ENCODE assay signal across 27 cellular contexts in genomic region chr1:200381256-200381980, GRCh38. TPM values are rescaled to one million over a fixed set of nuclear protein-coding genes. Genes with fewer than 3 reads are reported as not detected.
A peak's percentile ranks its signal among the peaks of the same experiment; 100 is the strongest.
DNase-seq lines count a peak whose midpoint lies in the region; ATAC-seq, FAIRE-seq and TF ChIP-seq lines count a peak whose summit lies in the region.
"Had no signal": no experiment of that assay in that cellular context is flagged by ENCODE, and none has a peak within 500 bp of the region (broad histone marks: within the 10 kb centered on the region; RNA-seq: fewer than 3 reads in every experiment).

No MANE protein-coding gene starts in this region.

- no peak overlapping the region for H3K4me3 Mint-ChIP-seq in naive thymus-derived CD4-positive, alpha-beta T cell
- H3K4me3 Mint-ChIP-seq: activated CD8-positive, alpha-beta T cell treated with anti-CD3 and anti-CD28 coated beads, Interleukin-2, amount 10 ng/mL, durations not matched to agents 7 days and 5 days; activated naive CD4-positive, alpha-beta T cell treated with anti-CD3 and anti-CD28 coated beads, Interleukin-2, amount 10 ng/mL, durations not matched to agents 7 days and 5 days; B cell; CD8-positive, alpha-beta T cell; neural progenitor cell had no signal

- no peak for TF ChIP-seq RAD21 in HepG2 (CRISPR knock-in tag; IDR thresholded peaks at IDR 0.05)

- H3K9me3 ChIP-seq in right lobe of liver: no peaks in the 10 kb centered on the region
- H3K9me3 ChIP-seq in HepG2 (ENCODE audit: low read length): no peaks in the 10 kb centered on the region
- no peaks in the 10 kb centered on the region for H3K9me3 ChIP-seq in Panc1 (ENCODE audit: control insufficient read depth, insufficient read depth, low read depth, low read length)
- H3K9me3 ChIP-seq in naive thymus-derived CD4-positive, alpha-beta T cell (ENCODE audit: control insufficient read depth in 2 of 3, low read length in 3 of 3): no peaks in the 10 kb centered on the region
- H3K9me3 ChIP-seq: adrenal gland, body of pancreas, Peyer's patch, testis had no signal

- peaks cover 0 to 6% (median 0%) of the 10 kb centered on the region in 7 donors for H3K4me1 Mint-ChIP-seq in naive thymus-derived CD4-positive, alpha-beta T cell
- H3K4me1 Mint-ChIP-seq: neural progenitor cell had no signal

- TF ChIP-seq CTCF in right lobe of liver (IDR thresholded peaks at IDR 0.05): no peak
- TF ChIP-seq CTCF in HepG2 (CRISPR knock-in tag; IDR thresholded peaks at IDR 0.05): no peak
- no peak for TF ChIP-seq CTCF in Panc1 (IDR thresholded peaks at IDR 0.05)

- H4K20me1 ChIP-seq in HepG2 (ENCODE audit: insufficient read depth, low read length): no peaks in the 10 kb centered on the region

- no peak for TF ChIP-seq POLR2A in right lobe of liver (IDR thresholded peaks at IDR 0.05)
- TF ChIP-seq POLR2A in HepG2 (IDR thresholded peaks at IDR 0.05; ENCODE audit: insufficient read depth in 1 of 2, low read depth in 2 of 2, low read length in 2 of 2): no peak

- H3K4me3 ChIP-seq in right lobe of liver: no peak overlapping the region
- no peak overlapping the region for H3K4me3 ChIP-seq in HepG2 (replicated peaks in 1 of 3; ENCODE audit: insufficient read depth in 1 of 3, low read depth in 2 of 3, low read length in 3 of 3)
- no peak overlapping the region for H3K4me3 ChIP-seq in Panc1 (ENCODE audit: low read depth in 2 of 2, low read length in 2 of 2)
- no peak overlapping the region for H3K4me3 ChIP-seq in naive thymus-derived CD4-positive, alpha-beta T cell (ENCODE audit: low read length)
- H3K4me3 ChIP-seq: adrenal gland, body of pancreas, neural progenitor cell, Peyer's patch, testis had no signal

- peaks cover 0 to 6% (median 0%) of the 10 kb centered on the region in 11 donors for H3K9me3 Mint-ChIP-seq in naive thymus-derived CD4-positive, alpha-beta T cell
- H3K9me3 Mint-ChIP-seq: activated naive CD4-positive, alpha-beta T cell treated with anti-CD3 and anti-CD28 coated beads, Interleukin-2, amount 10 ng/mL, durations not matched to agents 7 days and 5 days; CD8-positive, alpha-beta T cell; neural progenitor cell had no signal

- H2AFZ ChIP-seq in HepG2 (ENCODE audit: low read length): no peak overlapping the region
- H2AFZ ChIP-seq: neural progenitor cell, parathyroid adenoma had no signal

- BruUV-seq in HepG2 (replicated peaks; lab: Mats Ljungman, UMichigan): no TSS peak
- no TSS peak for BruUV-seq in Panc1 (replicated peaks; lab: Mats Ljungman, UMichigan)

- in situ Hi-C loops in HepG2 (cut with HindIII; ENCODE audit: extremely low pct_ligation_motif_present, low pct_unique_long_range_greater_than_20kb) (no loop called here), Panc1 (cut with HindIII; ENCODE audit: low pct_unique_long_range_greater_than_20kb, low sequenced_read_pairs) (no loop called here)

- 86% methylated on average over 8 of the region's 8 CpGs for WGBS in right lobe of liver (ENCODE audit: insufficient coverage, low coverage, low lambda C conversion rate, missing lambda C conversion rate)
- WGBS in HepG2 (ENCODE audit: low lambda C conversion rate): 96% methylated on average over 8 of the region's 8 CpGs

- TF ChIP-seq EP300 in HepG2 (IDR thresholded peaks at IDR 0.05; ENCODE audit: low read depth in 2 of 2, low read length in 2 of 2) (no peak), HepG2 (CRISPR knock-in tag; IDR thresholded peaks at IDR 0.05; ENCODE audit: borderline replicate concordance) (no peak)

- no peak for ATAC-seq in right lobe of liver
- ATAC-seq in HepG2: no peak
- no peak for ATAC-seq in Panc1
- peak; percentile 63 for ATAC-seq in esophagus mucosa
- ATAC-seq in naive thymus-derived CD4-positive, alpha-beta T cell: no peak
- ATAC-seq: activated CD8-positive, alpha-beta T cell treated with anti-CD3 and anti-CD28 coated beads, Interleukin-2, amount 10 ng/mL, durations not matched to agents 7 days and 5 days; body of pancreas; CD8-positive, alpha-beta T cell had no signal

- H3K27me3 Mint-ChIP-seq in naive thymus-derived CD4-positive, alpha-beta T cell: no peaks in the 10 kb centered on the region
- H3K27me3 Mint-ChIP-seq: activated naive CD4-positive, alpha-beta T cell treated with anti-CD3 and anti-CD28 coated beads, Interleukin-2, amount 10 ng/mL, durations not matched to agents 7 days and 5 days; B cell had no signal

- no peak overlapping the region for H3K9ac ChIP-seq in HepG2 (ENCODE audit: insufficient read depth, low read depth, low read length)
- H3K9ac ChIP-seq: neural progenitor cell, parathyroid adenoma had no signal

- no peak overlapping the region for H3K27ac Mint-ChIP-seq in naive thymus-derived CD4-positive, alpha-beta T cell
- H3K27ac Mint-ChIP-seq: activated CD8-positive, alpha-beta T cell treated with anti-CD3 and anti-CD28 coated beads, Interleukin-2, amount 10 ng/mL, durations not matched to agents 7 days and 5 days; activated naive CD4-positive, alpha-beta T cell treated with anti-CD3 and anti-CD28 coated beads, Interleukin-2, amount 10 ng/mL, durations not matched to agents 7 days and 5 days; B cell; CD8-positive, alpha-beta T cell; neural progenitor cell had no signal

- FAIRE-seq in HepG2 (lab: Jason Lieb, UNC): no peak
- FAIRE-seq: endometrium had no signal

- H3K27me3 ChIP-seq in right lobe of liver: no peaks in the 10 kb centered on the region
- H3K27me3 ChIP-seq in HepG2 (ENCODE audit: control insufficient read depth in 1 of 2, insufficient read depth in 2 of 2, low read length in 2 of 2): no peaks in the 10 kb centered on the region
- no peaks in the 10 kb centered on the region for H3K27me3 ChIP-seq in Panc1 (ENCODE audit: control insufficient read depth, insufficient read depth, low read length)
- H3K27me3 ChIP-seq in naive thymus-derived CD4-positive, alpha-beta T cell (ENCODE audit: control insufficient read depth in 2 of 2, insufficient read depth in 2 of 2, low read length in 2 of 2): no peaks in the 10 kb centered on the region
- H3K27me3 ChIP-seq: adrenal gland, body of pancreas, neural progenitor cell, Peyer's patch, testis had no signal

- no peak overlapping the region for H3K4me2 ChIP-seq in HepG2 (ENCODE audit: low read depth, low read length)
- H3K4me2 ChIP-seq: neural progenitor cell had no signal

- intact Hi-C loops in right lobe of liver (cut with DNase I) (no loop called here), HepG2 (cut with micrococcal nuclease; ENCODE audit: unreplicated experiment) (no loop called here), Panc1 (cut with micrococcal nuclease; ENCODE audit: unreplicated experiment) (no loop called here)
- intact Hi-C loops in naive thymus-derived CD4-positive, alpha-beta T cell (cut with micrococcal nuclease): no loop called here

- H3K36me3 ChIP-seq in right lobe of liver (no peaks in the 10 kb centered on the region), HepG2 (replicated peaks in 1 of 2; ENCODE audit: control insufficient read depth in 1 of 2, insufficient read depth in 2 of 2, low read length in 2 of 2) (no peaks in the 10 kb centered on the region; a peak in 1 of 5 replicates), Panc1 (ENCODE audit: control insufficient read depth, insufficient read depth, low read length) (no peaks in the 10 kb centered on the region)
- H3K36me3 ChIP-seq in naive thymus-derived CD4-positive, alpha-beta T cell (ENCODE audit: control insufficient read depth in 2 of 3, insufficient read depth in 3 of 3, low read length in 3 of 3): no peaks in the 10 kb centered on the region
- H3K36me3 ChIP-seq: adrenal gland, neural progenitor cell, Peyer's patch had no signal

- peak overlapping the region in 2 of 3 donors; percentile 51 for H3K27ac ChIP-seq in right lobe of liver
- H3K27ac ChIP-seq in HepG2 (ENCODE audit: extremely low read length, insufficient read depth, low read length): no peak overlapping the region
- H3K27ac ChIP-seq in Panc1 (ENCODE audit: low read length): peak overlapping the region; percentile 75
- H3K27ac ChIP-seq in naive thymus-derived CD4-positive, alpha-beta T cell (ENCODE audit: low read depth, low read length): no peak overlapping the region
- H3K27ac ChIP-seq: adrenal gland, body of pancreas, neural progenitor cell, parathyroid adenoma, Peyer's patch, testis had no signal

- peaks cover 0 to 21% (median 5%) of the 10 kb centered on the region in 4 donors for H3K4me1 ChIP-seq in right lobe of liver
- peaks cover 65% of the 10 kb centered on the region for H3K4me1 ChIP-seq in HepG2 (ENCODE audit: insufficient read depth, low read length)
- H3K4me1 ChIP-seq in Panc1 (ENCODE audit: control insufficient read depth, insufficient read depth, low read length): peaks cover 41% of the 10 kb centered on the region
- H3K4me1 ChIP-seq in naive thymus-derived CD4-positive, alpha-beta T cell (ENCODE audit: control insufficient read depth in 2 of 2, insufficient read depth in 2 of 2, low read length in 2 of 2): no peaks in the 10 kb centered on the region
- H3K4me1 ChIP-seq: neural progenitor cell, parathyroid adenoma, Peyer's patch, testis had no signal

- DNase-seq in right lobe of liver (no peak), HepG2 (ENCODE audit: low spot score) (no peak), Panc1 (ENCODE audit: low read depth, low spot score) (no peak), GF-D8 (lab: John Stamatoyannopoulos, UW) (no peak), pons (ENCODE audit: low spot score) (no peak)
- no peak for DNase-seq in naive thymus-derived CD4-positive, alpha-beta T cell
- DNase-seq: ACHN; activated CD8-positive, alpha-beta T cell treated with anti-CD3 and anti-CD28 coated beads, Interleukin-2, amount 10 ng/mL, durations not matched to agents 7 days and 5 days; activated naive CD4-positive, alpha-beta T cell treated with anti-CD3 and anti-CD28 coated beads, Interleukin-2, amount 10 ng/mL, durations not matched to agents 7 days and 5 days; adrenal gland; body of pancreas; CD8-positive, alpha-beta T cell; cerebellar nuclear complex; DMS 273 treated with DMSO at 0.1 percent for 48 hours; HCEC 1CT; mesendoderm; NCI-H1092; NCI-H1694 treated with DMSO at 0.1 percent for 48 hours; NCI-H2171 treated with DMSO at 0.1 percent for 48 hours; NCI-H524; Peyer's patch; testis had no signal

- CTCF ChIA-PET in HepG2 (lab: Yijun Ruan, JAX; ENCODE audit: low intra/inter-chr PET ratio, low total read pairs): no interaction called here
- CTCF ChIA-PET in Panc1 (lab: Charles Lee): interaction anchor here (0.7 kb wide), 1 partner anchor 31 kb away, joined by 9 read pairs; no protein-coding TSS in a partner anchor
- CTCF ChIA-PET in naive thymus-derived CD4-positive, alpha-beta T cell (lab: Charles Lee): interaction anchor here (0.7 kb wide), 1 partner anchor 26 kb away, joined by 3 read pairs; no protein-coding TSS in a partner anchor

- peaks cover 0 to 5% (median 0%) of the 10 kb centered on the region in 5 donors for H3K36me3 Mint-ChIP-seq in naive thymus-derived CD4-positive, alpha-beta T cell
- H3K36me3 Mint-ChIP-seq: activated naive CD4-positive, alpha-beta T cell treated with anti-CD3 and anti-CD28 coated beads, Interleukin-2, amount 10 ng/mL, durations not matched to agents 7 days and 5 days; CD8-positive, alpha-beta T cell; neural progenitor cell had no signal

- POLR2A ChIA-PET in HepG2 (lab: Yijun Ruan, JAX) (no interaction called here), Panc1 (lab: Charles Lee) (interaction anchor here (0.6 to 0.7 kb wide), 2 partner anchors 57 to 782 kb away, joined by 3 to 8 read pairs; no protein-coding TSS in a partner anchor)
- POLR2A ChIA-PET in naive thymus-derived CD4-positive, alpha-beta T cell (lab: Charles Lee): no interaction called here

- H3K79me2 ChIP-seq in HepG2 (ENCODE audit: insufficient read depth, low read length): no peaks in the 10 kb centered on the region
- H3K79me2 ChIP-seq: parathyroid adenoma had no signal

RNA-seq across cellular contexts. Expression of gene ZNF281, which starts 28.4 kb away (rescaled TPM):
- 10 to 100 TPM; 12.6 to 15.2 (median 13.8) TPM for total RNA-seq in right lobe of liver
- total RNA-seq in HepG2 (2016; rRNA removed; fragmentation: Illumina TruSeq; extraction: Trizol): 20.6 and 33.1 TPM in 2 replicates
- total RNA-seq in HepG2 (2016; cell fraction: cytosol; rRNA removed; fragmentation: Illumina TruSeq; extraction: Trizol; ENCODE audit: low read depth): 0.91 and 0.97 TPM in 2 replicates
- total RNA-seq in HepG2 (2016; cell fraction: insoluble cytoplasmic fraction; rRNA removed; fragmentation: Illumina TruSeq; extraction: Trizol): 21.0 and 32.1 TPM in 2 replicates
- total RNA-seq in HepG2 (2016; cell fraction: membrane; rRNA removed; fragmentation: Illumina TruSeq; extraction: Trizol): 5.9 and 6.6 TPM in 2 replicates
- 23.8 TPM in 2 replicates for total RNA-seq in HepG2 (2016; cell fraction: nucleus; rRNA removed; fragmentation: Illumina TruSeq; extraction: Trizol)
- 7.5 and 7.7 TPM in 2 replicates for polyA plus RNA-seq in HepG2 (2011; rRNA removed)
- polyA plus RNA-seq in HepG2 (2011; cell fraction: cytosol; rRNA removed): 2.5 and 4.8 TPM in 2 replicates
- 6.1 and 7.7 TPM in 2 replicates for polyA plus RNA-seq in HepG2 (2011; cell fraction: nucleus; rRNA removed)
- 11.4 and 12.2 TPM in 2 replicates for polyA plus RNA-seq in HepG2 (2012)
- 0.29 and 0.38 TPM in 2 replicates for polyA plus RNA-seq in HepG2 (2016; cell fraction: cytosol; fragmentation: Illumina TruSeq; extraction: Trizol; ENCODE audit: low read depth)
- polyA plus RNA-seq in HepG2 (2016; cell fraction: insoluble cytoplasmic fraction; fragmentation: Illumina TruSeq; extraction: Trizol; ENCODE audit: low read depth): 22.0 and 22.6 TPM in 2 replicates
- polyA plus RNA-seq in HepG2 (2016; cell fraction: membrane; fragmentation: Illumina TruSeq; extraction: Trizol; ENCODE audit: low read depth): 1.8 and 2.1 TPM in 2 replicates
- 18.7 and 19.3 TPM in 2 replicates for polyA plus RNA-seq in HepG2 (2016; cell fraction: nucleus; fragmentation: Illumina TruSeq; extraction: Trizol; ENCODE audit: insufficient read depth, low read depth)
- polyA minus RNA-seq in HepG2 (2011; rRNA and poly(A)+ RNA removed; ENCODE audit: low replicate concordance): 15.7 and 16.3 TPM in 2 replicates
- polyA minus RNA-seq in HepG2 (2011; cell fraction: cytosol; rRNA and poly(A)+ RNA removed): 13.0 and 15.1 TPM in 2 replicates
- 35.4 and 37.0 TPM in 2 replicates for polyA minus RNA-seq in HepG2 (2011; cell fraction: nucleus; rRNA and poly(A)+ RNA removed)
- 34.2 TPM for total RNA-seq in Panc1 (2021; ENCODE audit: unreplicated experiment)
- polyA plus RNA-seq in Panc1 (2012; ENCODE audit: insufficient read length): 18.4 TPM
- total RNA-seq in esophagus mucosa: 3.6 TPM
- total RNA-seq in naive thymus-derived CD4-positive, alpha-beta T cell: 10 to 100 TPM; 16.3 to 27.6 (median 25.8) TPM
- 10 to 100 TPM; 28.1 to 35.3 TPM for polyA plus RNA-seq in naive thymus-derived CD4-positive, alpha-beta T cell

Comparison
In these comparisons a context has a peak if more than half of its experiments do, and no peak if none do; other contexts are left out.
1. H3K27ac ChIP-seq: peak in right lobe of liver (2 of 3) and Panc1 (single experiment); none in HepG2 (single experiment) and naive thymus-derived CD4-positive, alpha-beta T cell (single experiment).